ENCODE assay signal across 8 cellular contexts in the genomic region with DNA sequence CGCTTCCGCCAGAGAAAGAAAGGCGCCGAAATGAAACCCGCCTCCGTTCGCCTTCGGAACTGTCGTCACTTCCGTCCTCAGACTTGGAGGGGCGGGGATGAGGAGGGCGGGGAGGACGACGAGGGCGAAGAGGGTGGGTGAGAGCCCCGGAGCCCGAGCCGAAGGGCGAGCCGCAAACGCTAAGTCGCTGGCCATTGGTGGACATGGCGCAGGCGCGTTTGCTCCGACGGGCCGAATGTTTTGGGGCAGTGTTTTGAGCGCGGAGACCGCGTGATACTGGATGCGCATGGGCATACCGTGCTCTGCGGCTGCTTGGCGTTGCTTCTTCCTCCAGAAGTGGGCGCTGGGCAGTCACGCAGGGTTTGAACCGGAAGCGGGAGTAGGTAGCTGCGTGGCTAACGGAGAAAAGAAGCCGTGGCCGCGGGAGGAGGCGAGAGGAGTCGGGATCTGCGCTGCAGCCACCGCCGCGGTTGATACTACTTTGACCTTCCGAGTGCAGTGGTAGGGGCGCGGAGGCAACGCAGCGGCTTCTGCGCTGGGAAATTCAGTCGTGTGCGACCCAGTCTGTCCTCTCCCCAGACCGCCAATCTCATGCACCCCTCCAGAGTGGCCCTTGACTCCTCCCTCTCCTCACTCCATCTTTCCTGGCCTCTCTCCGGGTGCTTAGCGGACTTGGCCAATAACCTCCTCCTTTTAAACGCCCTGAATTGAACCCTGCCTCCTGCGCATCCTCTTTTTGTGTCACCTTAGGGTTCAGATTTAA. TPM values are rescaled to one million over a fixed set of nuclear protein-coding genes. Genes with fewer than 3 reads are reported as not detected.
DNase-seq lines count a peak whose midpoint lies in the region; ATAC-seq and TF ChIP-seq lines count a peak whose summit lies in the region.

A gene with protein sequence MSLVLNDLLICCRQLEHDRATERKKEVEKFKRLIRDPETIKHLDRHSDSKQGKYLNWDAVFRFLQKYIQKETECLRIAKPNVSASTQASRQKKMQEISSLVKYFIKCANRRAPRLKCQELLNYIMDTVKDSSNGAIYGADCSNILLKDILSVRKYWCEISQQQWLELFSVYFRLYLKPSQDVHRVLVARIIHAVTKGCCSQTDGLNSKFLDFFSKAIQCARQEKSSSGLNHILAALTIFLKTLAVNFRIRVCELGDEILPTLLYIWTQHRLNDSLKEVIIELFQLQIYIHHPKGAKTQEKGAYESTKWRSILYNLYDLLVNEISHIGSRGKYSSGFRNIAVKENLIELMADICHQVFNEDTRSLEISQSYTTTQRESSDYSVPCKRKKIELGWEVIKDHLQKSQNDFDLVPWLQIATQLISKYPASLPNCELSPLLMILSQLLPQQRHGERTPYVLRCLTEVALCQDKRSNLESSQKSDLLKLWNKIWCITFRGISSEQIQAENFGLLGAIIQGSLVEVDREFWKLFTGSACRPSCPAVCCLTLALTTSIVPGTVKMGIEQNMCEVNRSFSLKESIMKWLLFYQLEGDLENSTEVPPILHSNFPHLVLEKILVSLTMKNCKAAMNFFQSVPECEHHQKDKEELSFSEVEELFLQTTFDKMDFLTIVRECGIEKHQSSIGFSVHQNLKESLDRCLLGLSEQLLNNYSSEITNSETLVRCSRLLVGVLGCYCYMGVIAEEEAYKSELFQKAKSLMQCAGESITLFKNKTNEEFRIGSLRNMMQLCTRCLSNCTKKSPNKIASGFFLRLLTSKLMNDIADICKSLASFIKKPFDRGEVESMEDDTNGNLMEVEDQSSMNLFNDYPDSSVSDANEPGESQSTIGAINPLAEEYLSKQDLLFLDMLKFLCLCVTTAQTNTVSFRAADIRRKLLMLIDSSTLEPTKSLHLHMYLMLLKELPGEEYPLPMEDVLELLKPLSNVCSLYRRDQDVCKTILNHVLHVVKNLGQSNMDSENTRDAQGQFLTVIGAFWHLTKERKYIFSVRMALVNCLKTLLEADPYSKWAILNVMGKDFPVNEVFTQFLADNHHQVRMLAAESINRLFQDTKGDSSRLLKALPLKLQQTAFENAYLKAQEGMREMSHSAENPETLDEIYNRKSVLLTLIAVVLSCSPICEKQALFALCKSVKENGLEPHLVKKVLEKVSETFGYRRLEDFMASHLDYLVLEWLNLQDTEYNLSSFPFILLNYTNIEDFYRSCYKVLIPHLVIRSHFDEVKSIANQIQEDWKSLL (N-terminal part only) (plus strand): TSS at position 382 of the 763 bp plus-strand sequence. CDS start 4,558 bp downstream, outside the sequence.

- H3K79me2 ChIP-seq in OCI-LY7 (ENCODE audit: insufficient read depth, low read depth, low read length): peaks cover 92% of the 10 kb centered on the region

- peak within 1 kb of the TSS; percentile 56 to 85 for H4K8ac ChIP-seq in IMR-90 (ENCODE audit: low read depth in 2 of 2, low read length in 2 of 2)

- H3K9me2 ChIP-seq in OCI-LY7 (ENCODE audit: insufficient read depth, low read length): no peaks in the 10 kb centered on the region

- H3K4me3 ChIP-seq in IMR-90 (ENCODE audit: insufficient read depth, low read depth, low read length) (peak within 1 kb of the TSS; percentile 73), OCI-LY7 (ENCODE audit: low read depth, low read length, poor library complexity, severe bottlenecking) (peak within 1 kb of the TSS; percentile 93), epithelial cell of proximal tubule (ENCODE audit: low read depth, low read length) (peak within 1 kb of the TSS; percentile 93), mucosa of rectum (ENCODE audit: low read length in 2 of 2) (peak within 1 kb of the TSS; percentile 96 to 99)

- H3K18ac ChIP-seq in IMR-90 (ENCODE audit: low read depth, low read length): peak within 1 kb of the TSS; percentile 69

- peak within 1 kb of the TSS; percentile 95 for H3K14ac ChIP-seq in IMR-90 (replicated peaks; ENCODE audit: low read depth, low read length)

- WGBS in IMR-90 (ENCODE audit: extremely low coverage in 2 of 2, insufficient read length in 1 of 2), 2 experiments: 0% methylated on average over 34 of the region's 64 CpGs; no CpG with 5 or more reads in 1 of the 2 experiments

- in situ Hi-C loops in IMR-90 (cut with MboI; ENCODE audit: low sequenced_read_pairs): no loop called here

- ATAC-seq in GM21528 (IDR thresholded peaks at IDR 0.05; ENCODE audit: low FRiP score, unreplicated experiment): peak; percentile 84
- ATAC-seq in IMR-90 (ENCODE audit: low read depth): peak; percentile 95

- H3K4me2 ChIP-seq in IMR-90 (ENCODE audit: low read depth, low read length) (peak within 1 kb of the TSS; percentile 89), OCI-LY7 (ENCODE audit: low read length) (peak within 1 kb of the TSS; percentile 96)

- peak; percentile 65; the same call in 1 of the 2 replicates for TF ChIP-seq POLR2A in IMR-90 (IDR thresholded peaks at IDR 0.05; ENCODE audit: low read depth, low read length)

- DNase-seq in DMS153 (lab: John Stamatoyannopoulos, UW): peak; percentile 98
- DNase-seq in IMR-90: peak; percentile 99
- DNase-seq in OCI-LY7 (ENCODE audit: low spot score): peak; percentile 98
- peak; percentile 98 for DNase-seq in activated T-cell treated with anti-CD3 and anti-CD28 coated beads for 24 hours (ENCODE audit: low read depth)
- peak; percentile 91 for DNase-seq in epithelial cell of proximal tubule (ENCODE audit: low read depth)
- DNase-seq in stimulated activated CD8-positive, alpha-beta memory T cell treated with anti-CD3 and anti-CD28 coated beads, Interleukin-4, amount 100 ng/mL, for 48 hours: peak; percentile 98

- H2AK5ac ChIP-seq in IMR-90 (ENCODE audit: low read depth, low read length): peak within 1 kb of the TSS; percentile 62

- peak within 1 kb of the TSS; percentile 95 for H4K91ac ChIP-seq in IMR-90 (ENCODE audit: insufficient read depth, low read depth, low read length)

- H3K27ac ChIP-seq in IMR-90 (ENCODE audit: insufficient read depth, low read length) (peak within 1 kb of the TSS; percentile 95), OCI-LY7 (ENCODE audit: low read depth, low read length, poor library complexity, severe bottlenecking) (peak within 1 kb of the TSS; percentile 90), mucosa of rectum (ENCODE audit: low read depth in 2 of 2, low read length in 2 of 2) (peak within 1 kb of the TSS; percentile 97)

- TF ChIP-seq RAD21 in IMR-90 (IDR thresholded peaks at IDR 0.05; ENCODE audit: low read length): peak; percentile 65

- peak within 1 kb of the TSS; percentile 95 for H3K23ac ChIP-seq in IMR-90 (ENCODE audit: low read depth, low read length)

- TF ChIP-seq CTCF in IMR-90 (conservative IDR thresholded peaks at IDR 0.05; ENCODE audit: low read depth, low read length): peak; percentile 93
- peak; percentile 79 for TF ChIP-seq CTCF in OCI-LY7 (conservative IDR thresholded peaks at IDR 0.05; ENCODE audit: low read length)
- peak; percentile 75 for TF ChIP-seq CTCF in epithelial cell of proximal tubule (conservative IDR thresholded peaks at IDR 0.05; ENCODE audit: low read depth, low read length)

- peak within 1 kb of the TSS; percentile 87 for H4K5ac ChIP-seq in IMR-90 (ENCODE audit: low read depth, low read length)

- H2AFZ ChIP-seq in IMR-90 (replicated peaks; ENCODE audit: low read length, poor library complexity): peak within 1 kb of the TSS; percentile 97
- peak within 1 kb of the TSS; percentile 54; the same call in 1 of the 2 replicates for H2AFZ ChIP-seq in OCI-LY7 (ENCODE audit: low read length)

- H3K9me3 ChIP-seq in IMR-90 (ENCODE audit: control insufficient read depth, insufficient read depth, low read length): no peaks in the 10 kb centered on the region
- H3K9me3 ChIP-seq in OCI-LY7 (ENCODE audit: low read length): no peaks in the 10 kb centered on the region
- H3K9me3 ChIP-seq in mucosa of rectum (ENCODE audit: control insufficient read depth in 2 of 2, low read length in 2 of 2): no peaks in the 10 kb centered on the region

- dilution Hi-C loops in IMR-90 (cut with HindIII; ENCODE audit: low sequenced_read_pairs, unreplicated experiment): no loop called here

- H3K9ac ChIP-seq in IMR-90 (ENCODE audit: low read depth, low read length) (peak within 1 kb of the TSS; percentile 92), mucosa of rectum (ENCODE audit: low read depth in 1 of 2, low read length in 2 of 2) (peak within 1 kb of the TSS; percentile 94 to 98)

- peak within 1 kb of the TSS; percentile 92 for H2AK9ac ChIP-seq in IMR-90 (replicated peaks; ENCODE audit: low read depth, low read length, poor library complexity)

- peak within 1 kb of the TSS; percentile 97 for H2BK5ac ChIP-seq in IMR-90 (ENCODE audit: low read depth, low read length, poor library complexity, severe bottlenecking)

- peak within 1 kb of the TSS; percentile 93 for H3K4ac ChIP-seq in IMR-90 (ENCODE audit: low read depth, low read length)

- H3K36me3 ChIP-seq in IMR-90 (ENCODE audit: control insufficient read depth, insufficient read depth, low read length) (no peaks in the 10 kb centered on the region; the same call in 1 of the 2 replicates), OCI-LY7 (ENCODE audit: insufficient read depth, low read length) (peaks cover 48% of the 10 kb centered on the region), mucosa of rectum (ENCODE audit: control insufficient read depth in 2 of 2, insufficient read depth in 2 of 2, low read length in 2 of 2) (peaks cover 0 to 3% of the 10 kb centered on the region in 2 donors)

- POLR2A ChIA-PET in IMR-90 (lab: Charles Lee; ENCODE audit: unreplicated experiment): no interaction called here
- POLR2A ChIA-PET in OCI-LY7 (lab: Charles Lee): interaction anchor here (0.5 to 5.5 kb wide), 8 partner anchors 10 to 164 kb away, joined by 3 to 58 read pairs (median 4); no protein-coding TSS in a partner anchor

- peak within 1 kb of the TSS; percentile 89 for H2BK120ac ChIP-seq in IMR-90 (ENCODE audit: low read depth, low read length)

- intact Hi-C loops in IMR-90 (cut with micrococcal nuclease): loop anchor here (2.0 to 10.0 kb wide), 4 partner anchors 101 to 426 kb away; a partner anchor contains a TSS
- intact Hi-C loops in OCI-LY7 (cut with micrococcal nuclease; ENCODE audit: unreplicated experiment): loop anchor here (1.0 to 10.0 kb wide), 6 partner anchors 62 to 658 kb away; a partner anchor contains a TSS

- H3K56ac ChIP-seq in IMR-90 (ENCODE audit: extremely low read depth, insufficient read depth, low read length): peak within 1 kb of the TSS; percentile 95

- peak within 1 kb of the TSS; percentile 15; the same call in 1 of the 2 replicates for H2BK20ac ChIP-seq in IMR-90 (ENCODE audit: low read depth, low read length)

- H3K9me1 ChIP-seq in IMR-90 (ENCODE audit: insufficient read depth, low read length): peaks cover 6% of the 10 kb centered on the region; the same call in 1 of the 2 replicates

- peaks cover 4% of the 10 kb centered on the region; the same call in 1 of the 2 replicates for H4K20me1 ChIP-seq in IMR-90 (ENCODE audit: insufficient read depth, low read length)
- H4K20me1 ChIP-seq in OCI-LY7 (ENCODE audit: insufficient read depth, low read length): peaks cover 38% of the 10 kb centered on the region

- peaks cover 4% of the 10 kb centered on the region; the same call in 1 of the 2 replicates for H3K4me1 ChIP-seq in IMR-90 (ENCODE audit: control insufficient read depth, insufficient read depth, low read length)
- peaks cover 40% of the 10 kb centered on the region for H3K4me1 ChIP-seq in OCI-LY7 (ENCODE audit: insufficient read depth, low read length, poor library complexity, severe bottlenecking)
- H3K4me1 ChIP-seq in mucosa of rectum (ENCODE audit: control insufficient read depth in 2 of 2, insufficient read depth in 2 of 2, low read length in 2 of 2): peaks cover 7 to 19% of the 10 kb centered on the region in 2 donors

- H3K27me3 ChIP-seq in IMR-90 (ENCODE audit: control insufficient read depth, insufficient read depth, low read length) (no peaks in the 10 kb centered on the region), mucosa of rectum (ENCODE audit: control insufficient read depth in 2 of 2, insufficient read depth in 2 of 2, low read length in 2 of 2) (no peaks in the 10 kb centered on the region)

- peak within 1 kb of the TSS; percentile 57; the same call in 1 of the 3 replicates for H2BK15ac ChIP-seq in IMR-90 (ENCODE audit: low read depth, low read length)

- CTCF ChIA-PET in IMR-90 (lab: Yijun Ruan, JAX): interaction anchor here (0.6 to 1.1 kb wide), 3 partner anchors 14 to 426 kb away, joined by 3 read pairs; no protein-coding TSS in a partner anchor
- CTCF ChIA-PET in OCI-LY7 (lab: Charles Lee; ENCODE audit: unreplicated experiment): no interaction called here

- no TSS peak for BruUV-seq in IMR-90 (replicated peaks; lab: Mats Ljungman, UMichigan)
- BruUV-seq in OCI-LY7 (replicated peaks; lab: Mats Ljungman, UMichigan): no TSS peak

- H3K79me1 ChIP-seq in IMR-90 (ENCODE audit: low read depth in 1 of 2, low read length in 2 of 2): peaks cover 16 to 55% of the 10 kb centered on the region in 2 experiments

RNA-seq across cellular contexts. Expression of the gene that starts here (rescaled TPM):
- total RNA-seq in IMR-90 (2012; rRNA removed) (30.6 and 54.4 TPM in 2 replicates), OCI-LY7 (2022) (159 and 187 TPM in 2 replicates), epithelial cell of proximal tubule (21.0 and 29.4 TPM in 2 replicates)
- 12.8 and 18.1 TPM in 2 replicates for polyA plus RNA-seq in IMR-90 (2012; rRNA removed)
- 1.1 and 2.8 TPM in 2 replicates for polyA plus RNA-seq in IMR-90 (2012; cell fraction: cytosol; rRNA removed)
- 5.6 and 46.3 TPM in 2 replicates for polyA plus RNA-seq in IMR-90 (2012; cell fraction: nucleus; rRNA removed; ENCODE audit: low replicate concordance)
- total RNA-seq in OCI-LY7 (2014; rRNA removed; shearing (Covaris generic)): 125 and 147 TPM in 2 replicates

Comparison
In these comparisons a context has a peak if more than half of its experiments do, and no peak if none do; other contexts are left out.
1. Peak in every context shown above with its lines: DNase-seq, ATAC-seq, H3K4me3 ChIP-seq and H3K27ac ChIP-seq.